Comparison of ENCODE assay signal across 14 cellular contexts in genomic region chr10:132577350-132578005, GRCh38. TPM values are rescaled to one million over a fixed set of nuclear protein-coding genes. Genes with fewer than 3 reads are reported as not detected.
DNase-seq lines count a peak whose midpoint lies in the region; ATAC-seq and TF ChIP-seq lines count a peak whose summit lies in the region.
"Had no signal": no experiment of that assay in that cellular context is flagged by ENCODE, and none has a peak within 500 bp of the region (broad histone marks: within the 10 kb centered on the region; RNA-seq: fewer than 3 reads in every experiment).

No MANE protein-coding gene starts in this region.

- H2BK5ac ChIP-seq in trophoblast cell (ENCODE audit: low read depth, low read length, poor library complexity) = no peak overlapping the region

- WGBS in trophoblast cell (ENCODE audit: extremely low coverage, insufficient coverage, insufficient read length) = no CpG with 5 or more reads among the region's 16 CpGs

- H3K79me1 ChIP-seq in trophoblast cell (ENCODE audit: low read length) = peaks cover 16% of the 10 kb centered on the region

- H3K23ac ChIP-seq in trophoblast cell (ENCODE audit: low read length) = no peak overlapping the region

- no peak overlapping the region for H2BK120ac ChIP-seq in trophoblast cell (ENCODE audit: insufficient read depth, low read length, poor library complexity)

- TF ChIP-seq CTCF in CD14-positive monocyte (IDR thresholded peaks at IDR 0.05) (peak; percentile 38), cardiac muscle cell (IDR thresholded peaks at IDR 0.05; ENCODE audit: low read depth, low read length) (peak; percentile 16)

- H3K4me3 Mint-ChIP-seq in CD14-positive monocyte = no peak overlapping the region

- H3K4me1 ChIP-seq in cardiac muscle cell (ENCODE audit: low read depth) = peaks cover 41% of the 10 kb centered on the region
- peaks cover 21 to 24% of the 10 kb centered on the region in 2 experiments for H3K4me1 ChIP-seq in trophoblast cell (ENCODE audit: control insufficient read depth in 1 of 2, insufficient read depth in 2 of 2, low read length in 2 of 2)

- no peak overlapping the region for H3K27ac ChIP-seq in cardiac muscle cell
- no peak overlapping the region for H3K27ac ChIP-seq in trophoblast cell (ENCODE audit: low read depth, low read length)

- no peak overlapping the region for H2BK12ac ChIP-seq in trophoblast cell (ENCODE audit: low read length)

- H3K4me3 ChIP-seq in cardiac muscle cell (no peak overlapping the region), trophoblast cell (ENCODE audit: low read depth, low read length) (no peak overlapping the region)
- H3K4me3 ChIP-seq: transverse colon had no signal

- no peak overlapping the region for H3K4me2 ChIP-seq in trophoblast cell (ENCODE audit: low read length)

- H2AFZ ChIP-seq in trophoblast cell (ENCODE audit: insufficient read depth, low read length, poor library complexity) = no peak overlapping the region

- DNase-seq in CD14-positive monocyte (ENCODE audit: low spot score) (no peak), SK-N-DZ (ENCODE audit: low spot score) (peak; percentile 21), cardiac muscle cell (ENCODE audit: low read depth in 1 of 2, low spot score in 1 of 2) (peak; percentile 16 to 63), trophoblast cell (peak in 1 of 2 donors; percentile 23), A172 (ENCODE audit: low spot score) (no peak), NCI-H146 (lab: John Stamatoyannopoulos, UW) (no peak)
- no peak for DNase-seq in stimulated activated naive CD4-positive, alpha-beta T cell (lab: John Stamatoyannopoulos, UW)
- DNase-seq: DMS153; KG1; NCI-H82; stimulated activated CD4-positive, alpha-beta T cell treated with anti-CD3 and anti-CD28 coated beads, Interleukin-2, amount 100 ng/mL, for 48 hours; transverse colon had no signal

- no peak overlapping the region for H2AK5ac ChIP-seq in trophoblast cell (ENCODE audit: low read length)

- peaks cover 0 to 8% (median 0%) of the 10 kb centered on the region in 7 donors for H3K9me3 Mint-ChIP-seq in CD14-positive monocyte
- H3K9me3 Mint-ChIP-seq: activated naive CD4-positive, alpha-beta T cell treated with anti-CD3 and anti-CD28 coated beads, Interleukin-2, amount 50 U/mL, for 72 hours had no signal

- no peak for ATAC-seq in GM18511 (IDR thresholded peaks at IDR 0.05; ENCODE audit: unreplicated experiment)
- ATAC-seq: activated naive CD4-positive, alpha-beta T cell treated with anti-CD3 and anti-CD28 coated beads, Interleukin-2, amount 50 U/mL, for 72 hours had no signal

- H4K91ac ChIP-seq in trophoblast cell (ENCODE audit: low read depth, low read length) = no peak overlapping the region

- intact Hi-C loops in CD14-positive monocyte (cut with micrococcal nuclease) = loop anchor here in 1 of 2 donors (5.0 to 10.0 kb wide), 2 partner anchors 35 to 57 kb away; no protein-coding TSS in a partner anchor

- H3K14ac ChIP-seq in trophoblast cell (ENCODE audit: low read length) = no peak overlapping the region

- H4K12ac ChIP-seq in trophoblast cell (ENCODE audit: low read depth, low read length) = no peak overlapping the region

- H3K27me3 ChIP-seq in cardiac muscle cell (no peaks in the 10 kb centered on the region), trophoblast cell (ENCODE audit: insufficient read depth, low read length) (no peaks in the 10 kb centered on the region)
- H3K27me3 ChIP-seq: transverse colon had no signal

- peaks cover 28 to 35% of the 10 kb centered on the region in 2 donors for H3K36me3 Mint-ChIP-seq in CD14-positive monocyte

- H3K9me3 ChIP-seq in cardiac muscle cell (ENCODE audit: low read depth) (no peaks in the 10 kb centered on the region), trophoblast cell (ENCODE audit: insufficient read depth, low read depth, low read length) (no peaks in the 10 kb centered on the region)
- H3K9me3 ChIP-seq: transverse colon had no signal

- peak overlapping the region in 2 of 7 donors; percentile 10 to 58 for H3K27ac Mint-ChIP-seq in CD14-positive monocyte
- H3K27ac Mint-ChIP-seq: activated naive CD4-positive, alpha-beta T cell treated with anti-CD3 and anti-CD28 coated beads, Interleukin-2, amount 50 U/mL, for 72 hours had no signal

- H3K18ac ChIP-seq in trophoblast cell (ENCODE audit: low read length) = peak overlapping the region; percentile 14

- H3K4ac ChIP-seq in trophoblast cell (ENCODE audit: low read depth, low read length) = no peak overlapping the region

- peaks cover 21% of the 10 kb centered on the region for H3K4me1 Mint-ChIP-seq in CD14-positive monocyte

- H3K36me3 ChIP-seq in cardiac muscle cell (no peaks in the 10 kb centered on the region), trophoblast cell (ENCODE audit: control insufficient read depth in 1 of 2, insufficient read depth in 2 of 2, low read length in 2 of 2) (peaks cover 0 to 2% of the 10 kb centered on the region in 2 experiments)
- H3K36me3 ChIP-seq: transverse colon had no signal

- H3K79me2 ChIP-seq in trophoblast cell (ENCODE audit: control insufficient read depth, insufficient read depth, low read length, poor library complexity) = peaks cover 6% of the 10 kb centered on the region

- H3K9ac ChIP-seq in trophoblast cell (ENCODE audit: low read length) = no peak overlapping the region

- no peak overlapping the region for H4K8ac ChIP-seq in trophoblast cell (ENCODE audit: low read depth, low read length)

- H3K27me3 Mint-ChIP-seq in CD14-positive monocyte (ENCODE audit: low read depth in 3 of 3) = peaks cover 0 to 13% (median 3%) of the 10 kb centered on the region in 3 donors

RNA-seq across cellular contexts. Expression of gene INPP5A, which starts 39.9 kb away (rescaled TPM):
- polyA plus RNA-seq in CD14-positive monocyte (1 to 10 TPM in 1 of 2 donors, under 1 TPM in 1; 0.87 to 2.9 TPM), cardiac muscle cell (90.4 and 97.2 TPM in 2 replicates)
- polyA plus RNA-seq in SK-N-DZ (2014; cell fraction: cytosol; rRNA removed) = 23.6 and 25.3 TPM in 2 replicates
- polyA plus RNA-seq in SK-N-DZ (2014; cell fraction: nucleus; rRNA removed) = 13.8 and 15.2 TPM in 2 replicates
- 83.6 and 87.0 TPM in 2 replicates for total RNA-seq in cardiac muscle cell
- polyA plus RNA-seq in trophoblast cell (2013) = 25.7 and 25.9 TPM in 2 replicates
- total RNA-seq in A172 (2014; rRNA removed; shearing (Covaris generic)) = 13.1 and 15.7 TPM in 2 replicates

Comparison
In these comparisons a context has a peak if more than half of its experiments do, and no peak if none do; other contexts are left out.
1. DNase-seq: peak in SK-N-DZ (single experiment) and cardiac muscle cell (2 of 2); none in CD14-positive monocyte (single experiment), stimulated activated naive CD4-positive, alpha-beta T cell (0 of 6), A172 (single experiment) and NCI-H146 (single experiment).